In the genomic region with DNA sequence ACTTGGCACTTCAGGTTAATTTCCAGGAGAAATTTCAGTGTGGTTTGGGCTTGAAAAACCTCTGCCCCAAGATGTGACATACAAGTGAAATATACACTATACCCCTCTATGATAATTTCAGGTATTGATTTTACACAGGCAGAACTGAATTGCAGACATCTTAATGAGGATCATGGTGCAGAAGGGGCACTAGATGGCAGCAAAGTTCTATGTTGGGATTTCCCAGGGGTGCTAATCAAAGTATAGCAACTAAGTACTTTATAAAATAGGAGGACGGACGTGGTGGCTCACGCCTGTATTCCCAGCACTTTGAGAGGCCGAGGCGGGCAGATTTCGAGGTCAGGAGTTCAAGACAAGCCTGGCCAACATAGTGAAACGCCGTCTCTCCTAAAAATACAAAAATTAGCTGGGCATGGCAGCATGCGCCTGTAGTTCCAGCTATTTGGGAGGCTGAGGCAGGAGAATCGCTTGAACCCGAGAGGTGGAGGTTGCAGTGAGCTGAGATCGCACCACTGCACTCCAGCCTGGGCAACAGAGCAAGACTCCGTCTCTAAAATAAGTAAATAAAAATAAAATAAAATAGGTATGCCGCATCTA, we compare ENCODE assay signal across 8 cellular contexts.
A peak's percentile ranks its signal among the peaks of the same experiment; 100 is the strongest.
DNase-seq lines count a peak whose midpoint lies in the region; ATAC-seq and TF ChIP-seq lines count a peak whose summit lies in the region.
"Not testable (repeated sequence)": the region's sequence is repeated elsewhere in the genome, so short reads cannot be mapped to it uniquely, and the experiment has no call there.

No MANE protein-coding gene starts in this region.

- H3K4me1 Mint-ChIP-seq in CD14-positive monocyte, result not testable (repeated sequence)
- H3K4me1 Mint-ChIP-seq in MCF 10A (ENCODE audit: insufficient read depth, unreplicated experiment), result peaks cover 32% of the 10 kb centered on the region

- DNase-seq in CD14-positive monocyte (ENCODE audit: low spot score), result not testable (repeated sequence)
- DNase-seq in NCI-H2227 (lab: John Stamatoyannopoulos, UW; ENCODE audit: unreplicated experiment) (peak; percentile 5), WERI-Rb-1 (peak; percentile 42), MCF 10A (ENCODE audit: unreplicated experiment) (peak; percentile 80), iPS-NIHi7 (ENCODE audit: extremely low spot score) (peak; percentile 63)
- peak; percentile 21 to 45 (median 38) for DNase-seq in stimulated activated CD4-positive, alpha-beta T cell treated with anti-CD3 and anti-CD28 coated beads, Interleukin-1b, Interleukin-23, amount 100 ng/mL, for 24 hours (ENCODE audit: low read depth in 4 of 4, low spot score in 1 of 4)

- H3K36me3 ChIP-seq in WERI-Rb-1, result not testable (repeated sequence)

- not testable (repeated sequence) for H3K9me3 ChIP-seq in WERI-Rb-1 (ENCODE audit: severe bottlenecking)

- not testable (repeated sequence) for H3K9me3 Mint-ChIP-seq in CD14-positive monocyte; MCF 10A (ENCODE audit: unreplicated experiment)

- BruUV-seq in MCF 10A (replicated peaks; lab: Mats Ljungman, UMichigan), result not testable (repeated sequence)

- H3K36me3 Mint-ChIP-seq in CD14-positive monocyte; MCF 10A (ENCODE audit: insufficient read depth, unreplicated experiment): not testable (repeated sequence)

- not testable (repeated sequence) for H3K27me3 Mint-ChIP-seq in CD14-positive monocyte (ENCODE audit: low read depth in 3 of 3); MCF 10A (ENCODE audit: insufficient read depth, unreplicated experiment)

- intact Hi-C loops in CD14-positive monocyte (cut with micrococcal nuclease) (loop anchor here (5.0 to 10.0 kb wide), 2 partner anchors 126 to 803 kb away; no protein-coding TSS in a partner anchor), MCF 10A (cut with micrococcal nuclease) (loop anchor here (1.0 kb wide), 3 partner anchors 127 to 800 kb away; no protein-coding TSS in a partner anchor)

- H3K4me3 ChIP-seq in WERI-Rb-1 (ENCODE audit: low read depth, low read length), result not testable (repeated sequence)

- H3K27ac Mint-ChIP-seq in CD14-positive monocyte; MCF 10A (ENCODE audit: low read depth, unreplicated experiment): not testable (repeated sequence)

- CTCF ChIA-PET in MCF 10A (lab: Yijun Ruan, JAX), result interaction anchor here (0.6 to 2.7 kb wide), 24 partner anchors 9 to 916 kb away, joined by 3 to 38 read pairs (median 4); no protein-coding TSS in a partner anchor

- not testable (repeated sequence) for H3K27me3 ChIP-seq in WERI-Rb-1 (ENCODE audit: insufficient read depth, low read depth, severe bottlenecking)

- ATAC-seq in GM19328 (IDR thresholded peaks at IDR 0.05; ENCODE audit: unreplicated experiment), result peak; percentile 88
- peak; percentile 88 for ATAC-seq in HG03175 (IDR thresholded peaks at IDR 0.05; ENCODE audit: unreplicated experiment)

- H3K4me3 Mint-ChIP-seq in CD14-positive monocyte, result peak overlapping the region in 1 of 2 donors; percentile 24
- H3K4me3 Mint-ChIP-seq in MCF 10A (ENCODE audit: unreplicated experiment), result not testable (repeated sequence)

- peak; percentile 88 for TF ChIP-seq CTCF in CD14-positive monocyte (IDR thresholded peaks at IDR 0.05)
- TF ChIP-seq CTCF in WERI-Rb-1 (IDR thresholded peaks at IDR 0.05; ENCODE audit: low read depth, low read length), result peak; percentile 52
- peak; percentile 85 for TF ChIP-seq CTCF in MCF 10A (IDR thresholded peaks at IDR 0.05; ENCODE audit: unreplicated experiment)

- H3K27ac ChIP-seq in WERI-Rb-1, result not testable (repeated sequence)

- POLR2A ChIA-PET in MCF 10A (lab: Yijun Ruan, JAX), result interaction anchor here (0.9 to 1.2 kb wide), 3 partner anchors 9 to 128 kb away, joined by 3 to 4 read pairs (median 3); no protein-coding TSS in a partner anchor
